ENCODE assay signal across 16 cellular contexts in genomic region chr3:77605865-77606264, GRCh38.
DNase-seq lines count a peak whose midpoint lies in the region; ATAC-seq and TF ChIP-seq lines count a peak whose summit lies in the region.
"Had no signal": no experiment of that assay in that cellular context is flagged by ENCODE, and none has a peak within 500 bp of the region (broad histone marks: within the 10 kb centered on the region; RNA-seq: fewer than 3 reads in every experiment).

No MANE protein-coding gene starts in this region.

- H3K4me2 ChIP-seq in MM.1S (ENCODE audit: low read depth, low read length), result peak overlapping the region; percentile 4; the same call in 1 of the 2 replicates
- H3K4me2 ChIP-seq in hepatocyte, result peak overlapping the region; percentile 26
- no peak overlapping the region for H3K4me2 ChIP-seq in neuronal stem cell (ENCODE audit: insufficient read depth, low read length, poor library complexity, severe bottlenecking)

- H3K9me3 ChIP-seq in MM.1S (replicated peaks; ENCODE audit: insufficient read depth, low read length), result no peaks in the 10 kb centered on the region
- no peaks in the 10 kb centered on the region for H3K9me3 ChIP-seq in hepatocyte (ENCODE audit: low read depth)
- H3K9me3 ChIP-seq in neuronal stem cell (replicated peaks in 1 of 2; ENCODE audit: control insufficient read depth in 2 of 2, insufficient read depth in 1 of 2, low read depth in 1 of 2, low read length in 2 of 2), result no peaks in the 10 kb centered on the region

- no peak overlapping the region for H3K4ac ChIP-seq in neuronal stem cell (ENCODE audit: low read length)

- H2AFZ ChIP-seq in MM.1S (ENCODE audit: low read length) (no peak overlapping the region), hepatocyte (no peak overlapping the region), neuronal stem cell (ENCODE audit: low read length) (no peak overlapping the region)

- no peaks in the 10 kb centered on the region for H3F3A ChIP-seq in MM.1S (ENCODE audit: insufficient read depth, low read length)

- H4K20me1 ChIP-seq in MM.1S (ENCODE audit: insufficient read depth, low read length), result no peaks in the 10 kb centered on the region
- H4K20me1 ChIP-seq in hepatocyte (ENCODE audit: insufficient read depth, poor library complexity, severe bottlenecking), result no peaks in the 10 kb centered on the region

- no peak for ATAC-seq in WTC11
- no peak for ATAC-seq in GM21381 (IDR thresholded peaks at IDR 0.05; ENCODE audit: unreplicated experiment)
- no peak for ATAC-seq in HG03045 (IDR thresholded peaks at IDR 0.05; ENCODE audit: unreplicated experiment)

- in situ Hi-C loops in Caki2 (cut with HindIII; ENCODE audit: low pct_unique_long_range_greater_than_20kb, low sequenced_read_pairs), result no loop called here

- H3K23ac ChIP-seq in neuronal stem cell (ENCODE audit: low read depth, low read length, poor library complexity), result no peak overlapping the region

- H3K9me3 Mint-ChIP-seq in WTC11, result 0 out of 2 replicates have a peak, but pooled peaks cover 3% of the 10 kb centered on the region

- no peak overlapping the region for H3K4me3 ChIP-seq in MM.1S (ENCODE audit: low read length)
- no peak overlapping the region for H3K4me3 ChIP-seq in hepatocyte
- no peak overlapping the region for H3K4me3 ChIP-seq in neuronal stem cell (ENCODE audit: low read length in 2 of 2)

- H3K79me1 ChIP-seq in neuronal stem cell (ENCODE audit: low read depth, low read length), result no peaks in the 10 kb centered on the region

- POLR2A ChIA-PET in WTC11 (lab: Charles Lee), result no interaction called here

- no peak overlapping the region for H3K14ac ChIP-seq in neuronal stem cell (ENCODE audit: low read length)

- H3K18ac ChIP-seq in neuronal stem cell (ENCODE audit: low read length), result no peak overlapping the region

- H3K27ac ChIP-seq in MM.1S (ENCODE audit: low read length) (no peak overlapping the region), hepatocyte (peak overlapping the region; percentile 31), neuronal stem cell (replicated peaks; ENCODE audit: low read length) (no peak overlapping the region)
- H3K27ac ChIP-seq: C4-2B, RWPE1 had no signal

- WGBS in hepatocyte (ENCODE audit: low lambda C conversion rate, missing lambda C conversion rate), result 81% methylated on average over 1 of the region's 1 CpG
- no CpG with 5 or more reads among the region's 1 CpG for WGBS in neuronal stem cell (ENCODE audit: extremely low coverage in 2 of 2, insufficient read length in 2 of 2, insufficient replicate concordance in 1 of 2), 2 donors

- no peak overlapping the region for H4K91ac ChIP-seq in neuronal stem cell (ENCODE audit: low read depth, low read length, poor library complexity)

- TF ChIP-seq CTCF in MM.1S (IDR thresholded peaks at IDR 0.05; ENCODE audit: low read length) (no peak), WTC11 (IDR thresholded peaks at IDR 0.05) (no peak), hepatocyte (IDR thresholded peaks at IDR 0.05; ENCODE audit: poor library complexity) (no peak)

- H3K79me2 ChIP-seq in MM.1S (ENCODE audit: low read length), result no peaks in the 10 kb centered on the region
- H3K79me2 ChIP-seq in hepatocyte, result no peaks in the 10 kb centered on the region

- CTCF ChIA-PET in WTC11 (lab: Charles Lee), result no interaction called here

- no peak overlapping the region for H4K8ac ChIP-seq in neuronal stem cell (ENCODE audit: low read depth, low read length)

- peak overlapping the region; percentile 46; the same call in 1 of the 2 replicates for H3K27ac Mint-ChIP-seq in WTC11

- H3K9ac ChIP-seq in MM.1S (ENCODE audit: low read length) (no peak overlapping the region), neuronal stem cell (ENCODE audit: low read depth, low read length, poor library complexity) (no peak overlapping the region)

- peaks cover 10% of the 10 kb centered on the region for H3K4me1 ChIP-seq in MM.1S (ENCODE audit: low read length)
- peaks cover 7% of the 10 kb centered on the region for H3K4me1 ChIP-seq in hepatocyte (ENCODE audit: insufficient read depth)
- no peaks in the 10 kb centered on the region for H3K4me1 ChIP-seq in neuronal stem cell (ENCODE audit: control insufficient read depth in 2 of 2, insufficient read depth in 1 of 2, low read depth in 1 of 2, low read length in 2 of 2)

- H3K27me3 ChIP-seq in MM.1S (replicated peaks; ENCODE audit: insufficient read depth, low read length) (no peaks in the 10 kb centered on the region), hepatocyte (no peaks in the 10 kb centered on the region), neuronal stem cell (ENCODE audit: control insufficient read depth in 3 of 3, insufficient read depth in 3 of 3, low read depth in 1 of 3, low read length in 3 of 3) (no peaks in the 10 kb centered on the region)

- H2AK5ac ChIP-seq in neuronal stem cell (ENCODE audit: low read depth, low read length), result no peak overlapping the region

- H2BK120ac ChIP-seq in neuronal stem cell (ENCODE audit: low read depth, low read length), result no peak overlapping the region

- H3K27me3 Mint-ChIP-seq in WTC11 (ENCODE audit: low read depth), result no peaks in the 10 kb centered on the region

- no peak overlapping the region for H2BK5ac ChIP-seq in neuronal stem cell (ENCODE audit: low read length)

- no peak overlapping the region for H3K4me3 Mint-ChIP-seq in WTC11

- H3K9me2 ChIP-seq in MM.1S (replicated peaks; ENCODE audit: insufficient read depth, low read length) (no peaks in the 10 kb centered on the region), hepatocyte (replicated peaks; ENCODE audit: insufficient read depth) (no peaks in the 10 kb centered on the region)

- H2BK15ac ChIP-seq in neuronal stem cell (ENCODE audit: low read length), result no peak overlapping the region

- no peak overlapping the region for H2BK12ac ChIP-seq in neuronal stem cell (ENCODE audit: low read length)

- peak; percentile 58 for DNase-seq in Caki2 (ENCODE audit: low read depth)
- DNase-seq in MM.1S, result peak; percentile 59
- DNase-seq in WTC11 (ENCODE audit: low spot score), result no peak
- no peak for DNase-seq in hepatocyte (ENCODE audit: low spot score)
- no peak for DNase-seq in neuronal stem cell (ENCODE audit: low spot score)
- DNase-seq in EL, result no peak
- DNase-seq: H7, KBM-7, NCI-H1048, NCI-H1436 treated with DMSO at 0.1 percent for 48 hours, NCI-H2081, NCI-H524 had no signal

- H3K4me1 Mint-ChIP-seq in WTC11, result peaks cover 9% of the 10 kb centered on the region

- H3K36me3 Mint-ChIP-seq in WTC11, result 0 out of 2 replicates have a peak, but pooled peaks cover 2% of the 10 kb centered on the region

- H3K36me3 ChIP-seq in MM.1S (replicated peaks; ENCODE audit: insufficient read depth, low read length), result no peaks in the 10 kb centered on the region
- no peaks in the 10 kb centered on the region for H3K36me3 ChIP-seq in hepatocyte (replicated peaks; ENCODE audit: insufficient read depth, low read depth)
- no peaks in the 10 kb centered on the region for H3K36me3 ChIP-seq in neuronal stem cell (replicated peaks in 1 of 2; ENCODE audit: control insufficient read depth in 2 of 2, insufficient read depth in 2 of 2, low read length in 2 of 2)

TF ChIP-seq in WTC11, 78 proteins besides CTCF, POLR2A, EP300 and RAD21:
- no peak for TF ChIP-seq IRF2 (CRISPR knock-in tag; IDR thresholded peaks at IDR 0.05; ENCODE audit: borderline replicate concordance, low read depth)
- no peak for TF ChIP-seq ZBTB21 (CRISPR knock-in tag; IDR thresholded peaks at IDR 0.05; ENCODE audit: borderline replicate concordance)
- TF ChIP-seq SP1 (CRISPR knock-in tag; conservative IDR thresholded peaks at IDR 0.05), result no peak
- TF ChIP-seq NR3C1 (CRISPR knock-in tag; conservative IDR thresholded peaks at IDR 0.05; ENCODE audit: low read depth), result no peak
- TF ChIP-seq FOXJ3 (CRISPR knock-in tag; IDR thresholded peaks at IDR 0.05; ENCODE audit: borderline replicate concordance), result no peak
- no peak for TF ChIP-seq ZNF138 (CRISPR knock-in tag; conservative IDR thresholded peaks at IDR 0.05)
- no peak for TF ChIP-seq HMGA2 (CRISPR knock-in tag; IDR thresholded peaks at IDR 0.05)

Comparison
In these comparisons a context has a peak if more than half of its experiments do, and no peak if none do; other contexts are left out.
1. DNase-seq: peak in Caki2 (single experiment) and MM.1S (single experiment); none in WTC11 (single experiment), hepatocyte (single experiment), neuronal stem cell (single experiment) and EL (single experiment).